Comparison of ENCODE assay signal across 8 cellular contexts in genomic region chr6:73559399-73559794, GRCh38. TPM values are rescaled to one million over a fixed set of nuclear protein-coding genes. Genes with fewer than 3 reads are reported as not detected.
A peak's percentile ranks its signal among the peaks of the same experiment; 100 is the strongest.
DNase-seq lines count a peak whose midpoint lies in the region; ATAC-seq, FAIRE-seq and TF ChIP-seq lines count a peak whose summit lies in the region.
"Not testable (repeated sequence)": the region's sequence is repeated elsewhere in the genome, so short reads cannot be mapped to it uniquely, and the experiment has no call there.

No MANE protein-coding gene starts in this region.

- not testable (repeated sequence) for H3K23ac ChIP-seq in trophoblast cell (ENCODE audit: low read length)

- H3K36me3 ChIP-seq in Caco-2 (ENCODE audit: control insufficient read depth, insufficient read depth, low read length); HEK293 (ENCODE audit: control insufficient read depth in 2 of 2, insufficient read depth in 1 of 2, low read length in 2 of 2); Panc1 (ENCODE audit: control insufficient read depth, insufficient read depth, low read length); K562 (ENCODE audit: control insufficient read depth, insufficient read depth, low read length); trophoblast cell (ENCODE audit: control insufficient read depth in 1 of 2, insufficient read depth in 2 of 2, low read length in 2 of 2): not testable (repeated sequence)

- H3K9me3 ChIP-seq in Caco-2; HEK293 (ENCODE audit: control insufficient read depth, insufficient read depth, low read depth, low read length); Panc1 (ENCODE audit: control insufficient read depth, insufficient read depth, low read depth, low read length); K562 (replicated peaks; ENCODE audit: control insufficient read depth, insufficient read depth, low read depth, low read length); trophoblast cell (ENCODE audit: insufficient read depth, low read depth, low read length): not testable (repeated sequence)

- H3K4me1 ChIP-seq in Caco-2 (peaks cover 42% of the 10 kb centered on the region), Panc1 (ENCODE audit: control insufficient read depth, insufficient read depth, low read length) (peaks cover 45% of the 10 kb centered on the region)
- not testable (repeated sequence) for H3K4me1 ChIP-seq in HEK293 (ENCODE audit: control insufficient read depth, insufficient read depth, low read length); K562 (replicated peaks in 1 of 2; ENCODE audit: control insufficient read depth in 2 of 2, insufficient read depth in 2 of 2, low read length in 2 of 2); trophoblast cell (ENCODE audit: control insufficient read depth in 1 of 2, insufficient read depth in 2 of 2, low read length in 2 of 2)

- not testable (repeated sequence) for BruUV-seq in Caco-2 (replicated peaks; lab: Mats Ljungman, UMichigan); Panc1 (replicated peaks; lab: Mats Ljungman, UMichigan); K562 (replicated peaks; lab: Mats Ljungman, UMichigan)

- not testable (repeated sequence) for TF ChIP-seq POLR2A in K562 (conservative IDR thresholded peaks at IDR 0.05)

- not testable (repeated sequence) for H3K4ac ChIP-seq in trophoblast cell (ENCODE audit: low read depth, low read length)

- not testable (repeated sequence) for H3K27ac ChIP-seq in HEK293 (ENCODE audit: extremely low read depth, low read depth, low read length); K562 (ENCODE audit: extremely low read depth, low read depth, low read length); trophoblast cell (ENCODE audit: low read depth, low read length)
- H3K27ac ChIP-seq in Panc1 (ENCODE audit: low read length), result peak overlapping the region; percentile 80

- H4K91ac ChIP-seq in trophoblast cell (ENCODE audit: low read depth, low read length), result not testable (repeated sequence)

- not testable (repeated sequence) for H3K9me1 ChIP-seq in K562 (ENCODE audit: control insufficient read depth, insufficient read depth, low read length)

- not testable (repeated sequence) for H3K14ac ChIP-seq in trophoblast cell (ENCODE audit: low read length)

- H2BK12ac ChIP-seq in trophoblast cell (ENCODE audit: low read length), result peak overlapping the region; percentile 11

- CTCF ChIA-PET in Caco-2 (lab: Charles Lee) (interaction anchor here (0.6 kb wide), 1 partner anchor 21 kb away, joined by 3 read pairs; no protein-coding TSS in a partner anchor), HEK293 (lab: Yijun Ruan, JAX) (interaction anchor here (1.5 to 1.8 kb wide), 2 partner anchors 11 to 21 kb away, joined by 4 read pairs; no protein-coding TSS in a partner anchor)
- CTCF ChIA-PET in Panc1 (lab: Charles Lee); K562 (lab: Yijun Ruan, JAX; ENCODE audit: low intra/inter-chr PET ratio): not testable (repeated sequence)

- not testable (repeated sequence) for H3K9me3 Mint-ChIP-seq in Caco-2 (ENCODE audit: unreplicated experiment); memory B cell; nephron progenitor cell; stimulated activated naive B cell treated with anti-CD40 and anti-IgM and Interleukin-4, amounts not matched to agents 10 μg/mL and 1 μg/mL and 100 μg/mL, for 72 hours

- H3K27me3 Mint-ChIP-seq in Caco-2 (ENCODE audit: insufficient read depth, unreplicated experiment); memory B cell; nephron progenitor cell (ENCODE audit: low read depth, poor library complexity); stimulated activated naive B cell treated with anti-CD40 and anti-IgM and Interleukin-4, amounts not matched to agents 10 μg/mL and 1 μg/mL and 100 μg/mL, for 72 hours: not testable (repeated sequence)

- H4K12ac ChIP-seq in trophoblast cell (ENCODE audit: low read depth, low read length), result not testable (repeated sequence)

- H4K8ac ChIP-seq in trophoblast cell (ENCODE audit: low read depth, low read length), result not testable (repeated sequence)

- not testable (repeated sequence) for ATAC-seq in Panc1; K562; memory B cell (ENCODE audit: low read depth); stimulated activated naive B cell treated with anti-CD40 and anti-IgM and Interleukin-4, amounts not matched to agents 10 μg/mL and 1 μg/mL and 100 μg/mL, for 72 hours (replicated peaks)

- TF ChIP-seq RAD21 in K562 (CRISPR knock-in tag; conservative IDR thresholded peaks at IDR 0.05 in 1 of 2, IDR thresholded peaks at IDR 0.05 in 1 of 2), result not testable (repeated sequence)

- not testable (repeated sequence) for H3K79me2 ChIP-seq in K562 (ENCODE audit: control insufficient read depth, insufficient read depth, low read length); trophoblast cell (ENCODE audit: control insufficient read depth, insufficient read depth, low read length, poor library complexity)

- POLR2A ChIA-PET in Caco-2 (lab: Charles Lee), result not testable (repeated sequence)
- POLR2A ChIA-PET in HEK293 (lab: Yijun Ruan, JAX) (interaction anchor here (2.6 kb wide), 1 partner anchor 39 kb away, joined by 13 read pairs; the partner anchor contains the start of gene EEF1A1), Panc1 (lab: Charles Lee) (interaction anchor here (1.0 kb wide), 1 partner anchor 21 kb away, joined by 5 read pairs; no protein-coding TSS in a partner anchor), K562 (lab: Yijun Ruan, JAX) (interaction anchor here (0.6 to 1.7 kb wide), 5 partner anchors 11 to 45 kb away, joined by 3 to 4 read pairs (median 4); partner anchors contain the start of gene EEF1A1)

- H2BK120ac ChIP-seq in trophoblast cell (ENCODE audit: insufficient read depth, low read length, poor library complexity), result not testable (repeated sequence)

- H3K9ac ChIP-seq in K562 (ENCODE audit: insufficient read depth in 1 of 2, low read depth in 2 of 2, low read length in 2 of 2); trophoblast cell (ENCODE audit: low read length): not testable (repeated sequence)

- 50% methylated on average over 3 of the region's 12 CpGs for WGBS in K562 (ENCODE audit: insufficient coverage, low coverage, missing lambda C conversion rate)
- WGBS in trophoblast cell (ENCODE audit: extremely low coverage, insufficient coverage, insufficient read length), result no CpG with 5 or more reads among the region's 12 CpGs

- not testable (repeated sequence) for H2BK5ac ChIP-seq in trophoblast cell (ENCODE audit: low read depth, low read length, poor library complexity)

- not testable (repeated sequence) for H3K4me3 Mint-ChIP-seq in Caco-2 (ENCODE audit: unreplicated experiment); memory B cell; nephron progenitor cell; stimulated activated naive B cell treated with anti-CD40 and anti-IgM and Interleukin-4, amounts not matched to agents 10 μg/mL and 1 μg/mL and 100 μg/mL, for 72 hours

- H3K79me1 ChIP-seq in trophoblast cell (ENCODE audit: low read length), result not testable (repeated sequence)

- H2AK5ac ChIP-seq in trophoblast cell (ENCODE audit: low read length), result not testable (repeated sequence)

- H3K27me3 ChIP-seq in Caco-2 (replicated peaks; ENCODE audit: control insufficient read depth, insufficient read depth, low read length); Panc1 (ENCODE audit: control insufficient read depth, insufficient read depth, low read length); K562 (ENCODE audit: control insufficient read depth in 2 of 2, insufficient read depth in 2 of 2, low read length in 2 of 2); trophoblast cell (ENCODE audit: insufficient read depth, low read length): not testable (repeated sequence)

- H3K36me3 Mint-ChIP-seq in Caco-2 (ENCODE audit: insufficient read depth, unreplicated experiment); memory B cell; nephron progenitor cell (ENCODE audit: low read depth); stimulated activated naive B cell treated with anti-CD40 and anti-IgM and Interleukin-4, amounts not matched to agents 10 μg/mL and 1 μg/mL and 100 μg/mL, for 72 hours: not testable (repeated sequence)

- not testable (repeated sequence) for TF ChIP-seq CTCF in Caco-2 (IDR thresholded peaks at IDR 0.05; ENCODE audit: insufficient read depth in 1 of 2, low read depth in 1 of 2, low read length in 1 of 2, severe bottlenecking in 1 of 2, unreplicated experiment in 1 of 2); HEK293 (tag by site-specific recombination; IDR thresholded peaks at IDR 0.05); Panc1 (IDR thresholded peaks at IDR 0.05); K562 (IDR thresholded peaks at IDR 0.05 in 2 of 3, conservative IDR thresholded peaks at IDR 0.05 in 1 of 3; ENCODE audit: insufficient read depth in 2 of 3, low read depth in 1 of 3, low read length in 3 of 3); nephron progenitor cell (IDR thresholded peaks at IDR 0.05)

- not testable (repeated sequence) for H3K4me3 ChIP-seq in Caco-2 (ENCODE audit: low read depth, low read length); HEK293 (ENCODE audit: low read depth, low read length); Panc1 (ENCODE audit: low read depth in 2 of 2, low read length in 2 of 2); K562; trophoblast cell (ENCODE audit: low read depth, low read length)

- not testable (repeated sequence) for H2AFZ ChIP-seq in K562 (ENCODE audit: low read depth, low read length); trophoblast cell (ENCODE audit: insufficient read depth, low read length, poor library complexity)

- not testable (repeated sequence) for TF ChIP-seq EP300 in K562 (IDR thresholded peaks at IDR 0.05; ENCODE audit: low read length)

- DNase-seq in Caco-2; Panc1 (ENCODE audit: low read depth, low spot score); K562 (ENCODE audit: extremely low read depth in 1 of 4, low spot score in 3 of 4); memory B cell (ENCODE audit: low spot score in 2 of 2); nephron progenitor cell; trophoblast cell; stimulated activated naive B cell treated with anti-CD40 and anti-IgM and Interleukin-4, amounts not matched to agents 10 μg/mL and 1 μg/mL and 100 μg/mL, for 72 hours: not testable (repeated sequence)

- not testable (repeated sequence) for FAIRE-seq in K562 (lab: Jason Lieb, UNC)

- not testable (repeated sequence) for H3K18ac ChIP-seq in trophoblast cell (ENCODE audit: low read length)

- not testable (repeated sequence) for H4K20me1 ChIP-seq in K562 (replicated peaks; ENCODE audit: control insufficient read depth, insufficient read depth, low read length)

- not testable (repeated sequence) for H3K4me2 ChIP-seq in K562 (ENCODE audit: insufficient read depth, low read length); trophoblast cell (ENCODE audit: low read length)

- in situ Hi-C loops in Panc1 (cut with HindIII; ENCODE audit: low pct_unique_long_range_greater_than_20kb, low sequenced_read_pairs); K562 (cut with MboI): not testable (repeated sequence)

- intact Hi-C loops in Caco-2 (cut with micrococcal nuclease; ENCODE audit: unreplicated experiment); Panc1 (cut with micrococcal nuclease; ENCODE audit: unreplicated experiment); K562 (cut with micrococcal nuclease): not testable (repeated sequence)

- H3K4me1 Mint-ChIP-seq in Caco-2 (ENCODE audit: low read depth, unreplicated experiment), result peaks cover 17% of the 10 kb centered on the region
- H3K4me1 Mint-ChIP-seq in memory B cell, result peaks cover 13% of the 10 kb centered on the region
- H3K4me1 Mint-ChIP-seq in nephron progenitor cell, result peaks cover 17% of the 10 kb centered on the region
- H3K4me1 Mint-ChIP-seq in stimulated activated naive B cell treated with anti-CD40 and anti-IgM and Interleukin-4, amounts not matched to agents 10 μg/mL and 1 μg/mL and 100 μg/mL, for 72 hours, result peaks cover 8 to 11% of the 10 kb centered on the region in 2 donors

- H3K27ac Mint-ChIP-seq in Caco-2 (ENCODE audit: unreplicated experiment) (peak overlapping the region; percentile 31), memory B cell (peak overlapping the region; percentile 4), nephron progenitor cell (peak overlapping the region; percentile 81)
- H3K27ac Mint-ChIP-seq in stimulated activated naive B cell treated with anti-CD40 and anti-IgM and Interleukin-4, amounts not matched to agents 10 μg/mL and 1 μg/mL and 100 μg/mL, for 72 hours, result peak overlapping the region; percentile 62

RNA-seq across cellular contexts. Expression of gene EEF1A1, which starts 38.6 kb away (rescaled TPM):
- total RNA-seq in Caco-2 (2022) (9,246 and 9,491 TPM in 2 replicates), Panc1 (2021; ENCODE audit: unreplicated experiment) (10,069 TPM), K562 (2014; rRNA removed) (8,400 and 9,577 TPM in 2 replicates), K562 (2014; rRNA removed; fragmentation: Illumina TruSeq; extraction: Trizol) (12,995 and 14,391 TPM in 2 replicates), K562 (2015; rRNA removed; fragmentation: Illumina TruSeq; extraction: Trizol) (12,931 and 13,052 TPM in 2 replicates), K562 (2021) (11,082 and 11,449 TPM in 2 replicates)
- polyA plus RNA-seq in Panc1 (2012; ENCODE audit: insufficient read length), result 8,925 TPM
- total RNA-seq in K562 (2011; cell fraction: chromatin; rRNA removed; ENCODE audit: low replicate concordance), result 1,932 and 2,326 TPM in 2 replicates
- 1,765 and 1,966 TPM in 2 replicates for total RNA-seq in K562 (2011; cell fraction: nucleolus; rRNA removed)
- total RNA-seq in K562 (2011; cell fraction: nucleoplasm; rRNA removed), result 2,955 and 4,950 TPM in 2 replicates
- polyA plus RNA-seq in K562 (2011; rRNA removed) (17,323 and 19,925 TPM in 2 replicates), K562 (2014; fragmentation: Illumina TruSeq; extraction: Trizol) (11,237 and 11,368 TPM in 2 replicates), K562 (2014; fragmentation: Nextera tagmentation; extraction: Ambion mirVana) (1,000 to 10,000 TPM; 6,453 to 7,909 TPM), K562 (2014; rRNA removed) (9,792 and 9,810 TPM in 2 replicates)
- polyA plus RNA-seq in K562 (2011; cell fraction: cytosol; rRNA removed), result 8,489 and 17,996 TPM in 2 replicates
- 2,973 and 6,796 TPM in 2 replicates for polyA plus RNA-seq in K562 (2011; cell fraction: nucleus; rRNA removed)
- polyA plus RNA-seq in K562 (2012), result 12,775 and 16,724 TPM in 2 replicates
- polyA minus RNA-seq in K562 (2011; rRNA and poly(A)+ RNA removed), result 13,120 and 13,707 TPM in 2 replicates
- polyA minus RNA-seq in K562 (2011; cell fraction: cytosol; rRNA and poly(A)+ RNA removed), result 5,589 and 5,926 TPM in 2 replicates
- 792 and 2,209 TPM in 2 replicates for polyA minus RNA-seq in K562 (2011; cell fraction: nucleus; rRNA and poly(A)+ RNA removed)
- 10,280 and 10,757 TPM in 2 replicates for polyA plus RNA-seq in trophoblast cell (2013)

Comparison
In these comparisons a context has a peak if more than half of its experiments do, and no peak if none do; other contexts are left out.
1. H3K27ac Mint-ChIP-seq: peak in every context shown above with its lines; median percentile 81 in nephron progenitor cell; 62 in stimulated activated naive B cell treated with anti-CD40 and anti-IgM and Interleukin-4, amounts not matched to agents 10 μg/mL and 1 μg/mL and 100 μg/mL, for 72 hours; 31 in Caco-2; 4 in memory B cell.